8 cellular contexts compared by ENCODE assay signal in genomic region chr9:37037137-37037743, GRCh38. TPM values are rescaled to one million over a fixed set of nuclear protein-coding genes. Genes with fewer than 3 reads are reported as not detected.
DNase-seq lines count a peak whose midpoint lies in the region; ATAC-seq and TF ChIP-seq lines count a peak whose summit lies in the region.

No MANE protein-coding gene starts in this region.

- DNase-seq in Jurkat, Clone E6-1 (ENCODE audit: low read depth, low spot score) = no peak
- DNase-seq in MCF 10A (ENCODE audit: unreplicated experiment) = no peak
- peak in 1 of 2 donors; percentile 69 for DNase-seq in memory B cell (ENCODE audit: low spot score in 2 of 2)
- DNase-seq in uterus = no peak
- DNase-seq in NCI-H1436 (lab: John Stamatoyannopoulos, UW) = no peak
- DNase-seq in NCI-H187 treated with DMSO at 0.1 percent for 48 hours (lab: John Stamatoyannopoulos, UW) = no peak

- CTCF ChIA-PET in MCF 10A (lab: Yijun Ruan, JAX) = no interaction called here

- H3K4me1 Mint-ChIP-seq in MCF 10A (ENCODE audit: insufficient read depth, unreplicated experiment) = peaks cover 14% of the 10 kb centered on the region
- peaks cover 24% of the 10 kb centered on the region for H3K4me1 Mint-ChIP-seq in memory B cell

- H3K27me3 ChIP-seq in uterus = peaks cover 42 to 77% of the 10 kb centered on the region in 2 donors

- no peaks in the 10 kb centered on the region for H3K36me3 ChIP-seq in uterus

- H3K9me3 ChIP-seq in uterus = no peaks in the 10 kb centered on the region

- H3K4me1 ChIP-seq in uterus = peaks cover 0 to 20% of the 10 kb centered on the region in 2 donors

- BruUV-seq in MCF 10A (replicated peaks; lab: Mats Ljungman, UMichigan) = no TSS peak

- H3K4me3 ChIP-seq in GM12875 (ENCODE audit: low read depth, low read length) (peak overlapping the region; percentile 89), uterus (peak overlapping the region; percentile 25 to 42)
- H3K4me3 ChIP-seq in Jurkat, Clone E6-1 (ENCODE audit: low read length) = peak overlapping the region; percentile 53

- TF ChIP-seq CTCF in GM12875 (IDR thresholded peaks at IDR 0.05; ENCODE audit: borderline replicate concordance, insufficient read depth, low read depth, low read length) (no peak), MCF 10A (IDR thresholded peaks at IDR 0.05; ENCODE audit: unreplicated experiment) (no peak), uterus (IDR thresholded peaks at IDR 0.05) (no peak)

- peaks cover 7% of the 10 kb centered on the region for H3K9me3 Mint-ChIP-seq in MCF 10A (ENCODE audit: unreplicated experiment)
- no peaks in the 10 kb centered on the region for H3K9me3 Mint-ChIP-seq in memory B cell

- no peak for TF ChIP-seq POLR2A in uterus (IDR thresholded peaks at IDR 0.05)

- H3K27ac ChIP-seq in uterus = no peak overlapping the region

- no peaks in the 10 kb centered on the region for H3K36me3 Mint-ChIP-seq in MCF 10A (ENCODE audit: insufficient read depth, unreplicated experiment)
- no peaks in the 10 kb centered on the region for H3K36me3 Mint-ChIP-seq in memory B cell

- H3K27ac Mint-ChIP-seq in MCF 10A (ENCODE audit: low read depth, unreplicated experiment) (peak overlapping the region; percentile 9), memory B cell (peak overlapping the region; percentile 97)

- ATAC-seq in memory B cell (ENCODE audit: low read depth) (peak; percentile 21), HG02840 (IDR thresholded peaks at IDR 0.05; ENCODE audit: low FRiP score, unreplicated experiment) (no peak)

- intact Hi-C loops in MCF 10A (cut with micrococcal nuclease) (no loop called here), uterus (cut with DNase I; ENCODE audit: low total_unique reads) (no loop called here)

- H3K27me3 Mint-ChIP-seq in MCF 10A (ENCODE audit: insufficient read depth, unreplicated experiment) (peaks cover 47% of the 10 kb centered on the region), memory B cell (no peaks in the 10 kb centered on the region)

- POLR2A ChIA-PET in MCF 10A (lab: Yijun Ruan, JAX) = interaction anchor here (0.7 kb wide), 1 partner anchor 22 kb away, joined by 3 read pairs; no protein-coding TSS in a partner anchor

- peak overlapping the region; percentile 67 for H3K4me3 Mint-ChIP-seq in MCF 10A (ENCODE audit: unreplicated experiment)
- peak overlapping the region; percentile 96 for H3K4me3 Mint-ChIP-seq in memory B cell

RNA-seq across cellular contexts. Expression of gene PAX5, which starts 3.2 kb away (rescaled TPM):
- polyA plus RNA-seq in Jurkat, Clone E6-1 (2012; ENCODE audit: insufficient read depth, insufficient read length) = 0.10 TPM
- total RNA-seq in MCF 10A (2022) = not detected in 2 replicates
- total RNA-seq in uterus = under 1 TPM in 1 of 4 donors, not detected in 3; 0.55 TPM

Comparison
In these comparisons a context has a peak if more than half of its experiments do, and no peak if none do; other contexts are left out.
1. H3K4me3 ChIP-seq: peak in every context shown above with its lines; median percentile 89 in GM12875; 53 in Jurkat, Clone E6-1; 34 in uterus.